1 cellular context compared by ENCODE assay signal in the genomic region with DNA sequence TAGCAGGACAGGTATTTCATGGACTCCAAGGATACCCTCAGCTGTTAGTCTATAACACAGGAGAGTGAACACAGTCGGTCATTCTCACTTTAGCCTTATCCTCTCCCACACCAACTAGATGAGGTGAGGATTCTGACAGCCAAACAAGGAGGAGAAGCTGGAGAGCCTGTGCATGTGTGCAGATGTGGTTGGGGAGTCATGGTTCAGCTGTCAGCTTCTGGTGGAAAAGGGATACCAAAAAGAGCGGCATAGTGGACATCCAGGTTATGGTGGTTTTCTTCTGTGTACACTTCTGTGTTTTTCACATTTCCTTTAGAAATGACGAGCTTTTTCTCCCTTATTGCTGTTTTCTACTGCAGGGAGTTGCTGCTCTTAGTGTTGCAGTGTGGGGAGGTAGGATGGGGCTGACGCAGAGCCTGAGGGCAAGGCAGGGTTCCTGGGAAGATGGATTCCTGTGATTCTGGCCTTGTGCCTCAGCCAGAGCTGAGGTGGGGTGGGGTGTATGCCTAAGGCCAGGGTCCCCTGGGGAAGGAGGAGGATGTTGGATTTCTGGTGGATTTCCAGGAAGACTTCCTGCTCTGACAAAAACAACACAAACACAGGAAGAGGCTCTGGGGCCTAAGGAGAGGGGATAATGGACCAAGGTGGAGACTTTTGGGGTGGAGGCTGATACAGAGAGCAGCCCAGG.
TF ChIP-seq lines count a peak whose summit lies in the region.

No MANE protein-coding gene starts in this region.

TF ChIP-seq in H1, 55 proteins besides CTCF, POLR2A, EP300 and RAD21:
- no peak for TF ChIP-seq CEBPB (IDR thresholded peaks at IDR 0.05; ENCODE audit: low read depth, low read length)
- TF ChIP-seq, protein P1, sequence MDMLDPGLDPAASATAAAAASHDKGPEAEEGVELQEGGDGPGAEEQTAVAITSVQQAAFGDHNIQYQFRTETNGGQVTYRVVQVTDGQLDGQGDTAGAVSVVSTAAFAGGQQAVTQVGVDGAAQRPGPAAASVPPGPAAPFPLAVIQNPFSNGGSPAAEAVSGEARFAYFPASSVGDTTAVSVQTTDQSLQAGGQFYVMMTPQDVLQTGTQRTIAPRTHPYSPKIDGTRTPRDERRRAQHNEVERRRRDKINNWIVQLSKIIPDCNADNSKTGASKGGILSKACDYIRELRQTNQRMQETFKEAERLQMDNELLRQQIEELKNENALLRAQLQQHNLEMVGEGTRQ (IDR thresholded peaks at IDR 0.05; ENCODE audit: low read length): no peak
- no peak for TF ChIP-seq SIX5 (IDR thresholded peaks at IDR 0.05; ENCODE audit: low read depth, low read length)
- TF ChIP-seq SP4 (IDR thresholded peaks at IDR 0.05; ENCODE audit: low read length): no peak
- TF ChIP-seq POLR2AphosphoS5 (IDR thresholded peaks at IDR 0.05; ENCODE audit: low read depth, low read length): no peak
- TF ChIP-seq HDAC6 (IDR thresholded peaks at IDR 0.05; ENCODE audit: low read depth, low read length): no peak
- TF ChIP-seq FOSL1 (IDR thresholded peaks at IDR 0.05; ENCODE audit: insufficient read depth, low read depth, low read length): no peak
- TF ChIP-seq, protein P2, sequence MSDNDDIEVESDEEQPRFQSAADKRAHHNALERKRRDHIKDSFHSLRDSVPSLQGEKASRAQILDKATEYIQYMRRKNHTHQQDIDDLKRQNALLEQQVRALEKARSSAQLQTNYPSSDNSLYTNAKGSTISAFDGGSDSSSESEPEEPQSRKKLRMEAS (IDR thresholded peaks at IDR 0.05): no peak
- TF ChIP-seq SAP30 (IDR thresholded peaks at IDR 0.05; ENCODE audit: insufficient read depth, insufficient replicate concordance, low read length): no peak
- no peak for TF ChIP-seq JUN (IDR thresholded peaks at IDR 0.05; ENCODE audit: low read depth, low read length)
- TF ChIP-seq CHD2 (IDR thresholded peaks at IDR 0.05; ENCODE audit: low read length): no peak
- no peak for TF ChIP-seq RBBP5 (IDR thresholded peaks at IDR 0.05; ENCODE audit: borderline replicate concordance, low read depth, low read length)
- no peak for TF ChIP-seq SRF (IDR thresholded peaks at IDR 0.05; ENCODE audit: low read depth, low read length)
- TF ChIP-seq EZH2 (IDR thresholded peaks at IDR 0.05; ENCODE audit: low read depth, low read length, severe bottlenecking): no peak
- TF ChIP-seq SP1 (IDR thresholded peaks at IDR 0.05; ENCODE audit: low read depth, low read length): no peak
- TF ChIP-seq MAFK (IDR thresholded peaks at IDR 0.05; ENCODE audit: low read depth, low read length): no peak
- no peak for TF ChIP-seq TAF1 (IDR thresholded peaks at IDR 0.05; ENCODE audit: low read depth, low read length)
- TF ChIP-seq TAF7 (optimal IDR thresholded peaks at IDR 0.05; ENCODE audit: borderline replicate concordance, low read depth, low read length): no peak
- TF ChIP-seq GABPA (IDR thresholded peaks at IDR 0.05; ENCODE audit: borderline replicate concordance, insufficient read depth, low read length): no peak
